In genomic region chrX:97126020-97126419, GRCh38 we compare ENCODE assay signal across 1 cellular context.
TF ChIP-seq lines count a peak whose summit lies in the region.

No MANE protein-coding gene starts in this region.

TF ChIP-seq in GM23338, 12 proteins besides CTCF, POLR2A, EP300 and RAD21 (continued from another document):
- TF ChIP-seq ZNF462 (CRISPR knock-in tag; IDR thresholded peaks at IDR 0.05) = no peak
